ENCODE assay signal across 12 cellular contexts in genomic region chr5:39604491-39604890, GRCh38.
"Had no signal": no experiment of that assay in that cellular context is flagged by ENCODE, and none has a peak within 500 bp of the region (broad histone marks: within the 10 kb centered on the region; RNA-seq: fewer than 3 reads in every experiment).

No MANE protein-coding gene starts in this region.

- DNase-seq: activated CD4-positive, alpha-beta memory T cell treated with anti-CD3 and anti-CD28 coated beads for 36 hours; activated CD4-positive, CD25-positive, alpha-beta regulatory T cell treated with anti-CD3 and anti-CD28 coated beads, Interleukin-2, amount 50 U/mL, for 72 hours; activated gamma-delta T cell treated with Interleukin-2 at 50 U/mL for 16 hours; activated naive CD8-positive, alpha-beta T cell treated with anti-CD3 and anti-CD28 coated beads, Interleukin-2, amount 10 ng/mL, durations not matched to agents 7 days and 5 days; activated T-cell treated with anti-CD3 and anti-CD28 coated beads, Interleukin-2, amount 50 U/mL, for 72 hours; effector CD8-positive, alpha-beta T cell; hypothalamus; pancreas; stomach had no signal

- H3K4me3 ChIP-seq: ascending aorta, coronary artery, pancreas, stomach, thoracic aorta had no signal

- ATAC-seq: activated T-cell treated with anti-CD3 and anti-CD28 coated beads, Interleukin-2, amount 50 U/mL, for 72 hours; pancreas had no signal
